Comparison of ENCODE assay signal across 9 cellular contexts in the genomic region with DNA sequence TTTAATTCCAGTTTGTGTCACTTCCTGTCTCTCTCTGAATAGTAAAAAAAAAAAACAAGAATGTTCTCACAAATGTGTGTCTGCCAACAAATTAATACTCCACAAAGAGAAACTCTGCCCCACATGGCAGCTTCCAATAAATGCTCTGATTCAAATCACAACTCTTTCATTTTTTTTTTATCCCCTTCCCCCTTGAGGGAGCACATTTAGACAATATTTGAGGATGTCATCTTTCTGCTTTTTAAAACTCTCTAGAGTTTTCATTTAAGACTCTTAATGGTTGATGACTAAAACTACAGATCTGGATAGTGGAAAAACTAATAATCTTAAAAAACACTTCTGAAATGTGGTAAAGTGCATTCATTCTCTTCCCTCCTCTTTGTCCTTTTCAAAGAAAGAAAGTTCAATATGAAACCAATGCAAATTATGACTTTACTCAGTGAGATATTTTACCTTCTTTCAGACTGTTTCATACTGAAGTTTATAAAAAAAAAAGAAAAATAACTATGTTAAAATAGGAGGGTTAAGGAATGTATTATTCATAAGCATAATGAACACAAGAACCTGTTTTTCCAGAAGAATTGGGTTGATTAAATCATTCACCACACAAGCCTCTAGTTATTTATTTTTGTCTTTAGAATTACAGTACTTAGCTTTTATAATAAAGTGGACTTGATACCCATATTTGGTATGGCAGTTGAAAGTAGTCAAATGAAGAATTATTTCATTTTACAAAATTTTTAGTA. TPM values are rescaled to one million over a fixed set of nuclear protein-coding genes. Genes with fewer than 3 reads are reported as not detected.
DNase-seq lines count a peak whose midpoint lies in the region; ATAC-seq, FAIRE-seq and TF ChIP-seq lines count a peak whose summit lies in the region.
"Had no signal": no experiment of that assay in that cellular context is flagged by ENCODE, and none has a peak within 500 bp of the region (broad histone marks: within the 10 kb centered on the region; RNA-seq: fewer than 3 reads in every experiment).

No MANE protein-coding gene starts in this region.

- H3K27ac ChIP-seq in adrenal gland (peak overlapping the region; percentile 64 to 80 (median 76)), suprapubic skin (peak overlapping the region; percentile 86)

- H3K4me1 ChIP-seq in adrenal gland (replicated peaks in 1 of 2) (peaks cover 37 to 61% of the 10 kb centered on the region in 2 donors), suprapubic skin (peaks cover 42% of the 10 kb centered on the region)

- peaks cover 0 to 4% of the 10 kb centered on the region in 2 donors for H3K36me3 ChIP-seq in adrenal gland (replicated peaks in 1 of 2)
- H3K36me3 ChIP-seq in suprapubic skin, result no peaks in the 10 kb centered on the region

- DNase-seq in AG09309 (ENCODE audit: low read depth) (peak; percentile 27), GM19239 (ENCODE audit: insufficient read length, low spot score) (no peak), adrenal gland (peak in 2 of 7 donors; percentile 20 to 42), suprapubic skin (ENCODE audit: low spot score in 2 of 2) (no peak), NCI-H2171 (lab: John Stamatoyannopoulos, UW) (no peak)
- no peak for DNase-seq in stimulated activated CD8-positive, alpha-beta memory T cell treated with anti-CD3 and anti-CD28 coated beads, Interleukin-4, amount 100 ng/mL, for 48 hours

- intact Hi-C loops in adrenal gland (cut with DNase I), result no loop called here

- H3K4me3 ChIP-seq in AG09309 (ENCODE audit: control insufficient read depth, low read depth, low read length) (no peak overlapping the region), adrenal gland (no peak overlapping the region), suprapubic skin (peak overlapping the region; percentile 16)

- H3K27me3 ChIP-seq in adrenal gland (no peaks in the 10 kb centered on the region), suprapubic skin (no peaks in the 10 kb centered on the region)

- TF ChIP-seq EP300 in suprapubic skin (IDR thresholded peaks at IDR 0.05), result no peak

- FAIRE-seq in GM19239 (lab: Jason Lieb, UNC) (peak; percentile 55), islet of Langerhans (lab: Jason Lieb, UNC) (peak; percentile 90)
- FAIRE-seq: H1 had no signal

- ATAC-seq in HG03565 (IDR thresholded peaks at IDR 0.05; ENCODE audit: unreplicated experiment), result peak; percentile 42

- TF ChIP-seq CTCF in AG09309 (IDR thresholded peaks at IDR 0.05; ENCODE audit: control insufficient read depth, insufficient read depth, low read depth, low read length, missing control alignments) (no peak), adrenal gland (IDR thresholded peaks at IDR 0.05) (peak in 3 of 6 experiments; percentile 26 to 40 (median 35)), suprapubic skin (IDR thresholded peaks at IDR 0.05) (no peak)

- TF ChIP-seq POLR2A in adrenal gland (IDR thresholded peaks at IDR 0.05) (no peak), suprapubic skin (IDR thresholded peaks at IDR 0.05) (no peak)

- H3K9me3 ChIP-seq in adrenal gland (replicated peaks in 1 of 3) (peaks cover 0 to 3% (median 0%) of the 10 kb centered on the region in 3 donors), suprapubic skin (no peaks in the 10 kb centered on the region)

RNA-seq across cellular contexts. Expression of gene ARID5B, which starts 42.4 kb away (rescaled TPM):
- 10 to 100 TPM in 7 of 8 donors, 1 to 10 TPM in 1; 8.6 to 42.4 (median 30.8) TPM for total RNA-seq in adrenal gland
- 10 to 100 TPM in 1 of 3 donors, 1 to 10 TPM in 2; 5.7 to 10.7 (median 9.0) TPM for polyA plus RNA-seq in adrenal gland
- total RNA-seq in suprapubic skin, result 10 to 100 TPM; 45.4 to 75.2 (median 71.9) TPM
